26 cellular contexts compared by ENCODE assay signal in the genomic region with DNA sequence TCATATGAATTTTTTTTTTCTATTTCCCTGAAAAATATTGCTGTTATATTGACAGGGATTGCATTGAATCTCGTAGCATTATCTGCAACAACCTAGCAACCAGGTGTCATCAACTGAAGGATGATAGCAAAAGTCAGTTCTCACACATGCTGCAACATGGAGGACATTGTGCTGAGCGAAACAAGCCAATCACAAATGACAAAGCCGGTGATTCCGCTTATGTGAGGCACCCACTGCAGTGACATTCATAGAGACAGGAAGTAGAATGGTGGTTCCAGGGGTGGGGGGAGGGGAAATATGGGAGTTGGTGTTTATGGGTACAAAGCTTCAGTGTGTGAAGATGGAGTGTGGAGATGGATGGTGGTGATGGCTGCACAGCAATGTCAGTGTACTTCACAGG. TPM values are rescaled to one million over a fixed set of nuclear protein-coding genes. Genes with fewer than 3 reads are reported as not detected.
DNase-seq lines count a peak whose midpoint lies in the region; ATAC-seq and TF ChIP-seq lines count a peak whose summit lies in the region.
"Had no signal": no experiment of that assay in that cellular context is flagged by ENCODE, and none has a peak within 500 bp of the region (broad histone marks: within the 10 kb centered on the region; RNA-seq: fewer than 3 reads in every experiment).

No MANE protein-coding gene starts in this region.

- H3K9me3 ChIP-seq in OCI-LY1 (ENCODE audit: low read length): peaks cover 3% of the 10 kb centered on the region; the same call in 1 of the 2 replicates

- no peaks in the 10 kb centered on the region for H3K9me2 ChIP-seq in OCI-LY1 (ENCODE audit: low read depth, low read length)

- H3F3A ChIP-seq in OCI-LY1 (ENCODE audit: insufficient read depth, low read length): peaks cover 5% of the 10 kb centered on the region; the same call in 1 of the 2 replicates

- no peak overlapping the region for H2AFZ ChIP-seq in OCI-LY1 (ENCODE audit: low read length)
- H2AFZ ChIP-seq: GM23338 had no signal

- H3K27ac ChIP-seq in OCI-LY1 (ENCODE audit: low read depth, low read length, poor library complexity, severe bottlenecking): peak overlapping the region; percentile 94
- H3K27ac ChIP-seq: 22Rv1, BLaER1, RWPE1 had no signal

- H3K36me3 Mint-ChIP-seq in activated naive CD8-positive, alpha-beta T cell: peaks cover 16% of the 10 kb centered on the region
- H3K36me3 Mint-ChIP-seq in activated naive CD8-positive, alpha-beta T cell treated with anti-CD3 and anti-CD28 coated beads for 36 hours: peaks cover 19% of the 10 kb centered on the region
- peaks cover 25% of the 10 kb centered on the region for H3K36me3 Mint-ChIP-seq in activated naive CD8-positive, alpha-beta T cell treated with anti-CD3 and anti-CD28 coated beads, Interleukin-2, amount 50 U/mL, for 24 hours (ENCODE audit: low read depth)

- H4K20me1 ChIP-seq in OCI-LY1 (ENCODE audit: insufficient read depth, low read length): no peaks in the 10 kb centered on the region

- no peaks in the 10 kb centered on the region for H3K27me3 ChIP-seq in OCI-LY1 (ENCODE audit: insufficient read depth, low read length)
- H3K27me3 ChIP-seq: BLaER1 had no signal

- H3K9ac ChIP-seq in OCI-LY1 (ENCODE audit: low read length): no peak overlapping the region
- H3K9ac ChIP-seq: BLaER1 had no signal

- TF ChIP-seq CTCF in OCI-LY1 (IDR thresholded peaks at IDR 0.05; ENCODE audit: low read length): no peak

- peaks cover 51% of the 10 kb centered on the region for H3K4me1 Mint-ChIP-seq in activated naive CD8-positive, alpha-beta T cell (ENCODE audit: low read depth)
- peaks cover 32% of the 10 kb centered on the region for H3K4me1 Mint-ChIP-seq in activated naive CD8-positive, alpha-beta T cell treated with anti-CD3 and anti-CD28 coated beads for 36 hours
- peaks cover 54% of the 10 kb centered on the region for H3K4me1 Mint-ChIP-seq in activated naive CD8-positive, alpha-beta T cell treated with anti-CD3 and anti-CD28 coated beads, Interleukin-2, amount 50 U/mL, for 24 hours

- no peak for DNase-seq in activated naive CD8-positive, alpha-beta T cell treated with anti-CD3 and anti-CD28 coated beads for 36 hours
- DNase-seq in activated naive CD8-positive, alpha-beta T cell treated with anti-CD3 and anti-CD28 coated beads, Interleukin-2, amount 50 U/mL, for 24 hours: no peak
- no peak for DNase-seq in DMS114 treated with DMSO at 0.1 percent for 48 hours (lab: John Stamatoyannopoulos, UW; ENCODE audit: unreplicated experiment)
- no peak for DNase-seq in NCI-H2081 (lab: John Stamatoyannopoulos, UW)
- DNase-seq: ACHN; CD4-positive, alpha-beta T cell; COR-L47; GF-D8; H9; KG1; MM.1S; NCI-H2029; NCI-H446 treated with DMSO at 0.1 percent for 48 hours; NCI-H526; NCI-H82; NK-92 treated with Interleukin-12 subunit alpha and Interleukin-12 subunit beta, amount 100 ng/mL, for 24 hours; SHP77 treated with DMSO at 0.1 percent for 48 hours had no signal

- H3K4me1 ChIP-seq in OCI-LY1 (ENCODE audit: insufficient read depth, low read length, severe bottlenecking): peaks cover 70% of the 10 kb centered on the region

- peak overlapping the region; percentile 29 for H3K27ac Mint-ChIP-seq in activated naive CD8-positive, alpha-beta T cell
- H3K27ac Mint-ChIP-seq in activated naive CD8-positive, alpha-beta T cell treated with anti-CD3 and anti-CD28 coated beads for 36 hours: no peak overlapping the region
- peak overlapping the region; percentile 49 for H3K27ac Mint-ChIP-seq in activated naive CD8-positive, alpha-beta T cell treated with anti-CD3 and anti-CD28 coated beads, Interleukin-2, amount 50 U/mL, for 24 hours
- H3K27ac Mint-ChIP-seq: CD4-positive, alpha-beta T cell; GM23338 had no signal

- no peak overlapping the region for H3K4me3 Mint-ChIP-seq in activated naive CD8-positive, alpha-beta T cell
- no peak overlapping the region for H3K4me3 Mint-ChIP-seq in activated naive CD8-positive, alpha-beta T cell treated with anti-CD3 and anti-CD28 coated beads for 36 hours
- H3K4me3 Mint-ChIP-seq in activated naive CD8-positive, alpha-beta T cell treated with anti-CD3 and anti-CD28 coated beads, Interleukin-2, amount 50 U/mL, for 24 hours: no peak overlapping the region
- H3K4me3 Mint-ChIP-seq: CD4-positive, alpha-beta T cell; GM23338; H9 had no signal

- peaks cover 10% of the 10 kb centered on the region for H3K36me3 ChIP-seq in OCI-LY1 (ENCODE audit: insufficient read depth, low read length)

- H3K27me3 Mint-ChIP-seq in activated naive CD8-positive, alpha-beta T cell: no peaks in the 10 kb centered on the region
- no peaks in the 10 kb centered on the region for H3K27me3 Mint-ChIP-seq in activated naive CD8-positive, alpha-beta T cell treated with anti-CD3 and anti-CD28 coated beads for 36 hours
- no peaks in the 10 kb centered on the region for H3K27me3 Mint-ChIP-seq in activated naive CD8-positive, alpha-beta T cell treated with anti-CD3 and anti-CD28 coated beads, Interleukin-2, amount 50 U/mL, for 24 hours
- H3K27me3 Mint-ChIP-seq: CD4-positive, alpha-beta T cell had no signal

- H3K9me3 Mint-ChIP-seq in activated naive CD8-positive, alpha-beta T cell (ENCODE audit: low read depth): no peaks in the 10 kb centered on the region
- peaks cover 6% of the 10 kb centered on the region for H3K9me3 Mint-ChIP-seq in activated naive CD8-positive, alpha-beta T cell treated with anti-CD3 and anti-CD28 coated beads for 36 hours
- H3K9me3 Mint-ChIP-seq in activated naive CD8-positive, alpha-beta T cell treated with anti-CD3 and anti-CD28 coated beads, Interleukin-2, amount 50 U/mL, for 24 hours: peaks cover 4% of the 10 kb centered on the region
- H3K9me3 Mint-ChIP-seq: CD4-positive, alpha-beta T cell had no signal

- H3K79me2 ChIP-seq in OCI-LY1 (ENCODE audit: insufficient read depth, low read length): peaks cover 55% of the 10 kb centered on the region

- H3K4me2 ChIP-seq in OCI-LY1 (ENCODE audit: low read length): no peak overlapping the region
- H3K4me2 ChIP-seq: BLaER1, GM23338 had no signal

- no peak overlapping the region for H3K4me3 ChIP-seq in OCI-LY1 (ENCODE audit: low read depth, low read length, poor library complexity, severe bottlenecking)
- H3K4me3 ChIP-seq: BLaER1, GM23338 had no signal

- ATAC-seq in activated naive CD8-positive, alpha-beta T cell treated with anti-CD3 and anti-CD28 coated beads, Interleukin-2, amount 50 U/mL, for 24 hours: no peak
- ATAC-seq in GM18909 (IDR thresholded peaks at IDR 0.05; ENCODE audit: poor library complexity, unreplicated experiment) (no peak), GM19463 (IDR thresholded peaks at IDR 0.05; ENCODE audit: unreplicated experiment) (no peak)
- ATAC-seq: Panc1 had no signal

RNA-seq across cellular contexts. Expression of gene NIPA1, which starts 7.6 kb away (rescaled TPM):
- 1 to 10 TPM; 8.2 to 9.1 TPM for total RNA-seq in activated naive CD8-positive, alpha-beta T cell treated with anti-CD3 and anti-CD28 coated beads for 36 hours

RNA-seq across cellular contexts. Expression of gene NIPA2, which starts 44.4 kb away (rescaled TPM):
- 10 to 100 TPM; 96.7 to 97.8 TPM for total RNA-seq in activated naive CD8-positive, alpha-beta T cell treated with anti-CD3 and anti-CD28 coated beads for 36 hours
